19 cellular contexts compared by ENCODE assay signal in genomic region chr1:179952181-179952580, GRCh38. TPM values are rescaled to one million over a fixed set of nuclear protein-coding genes. Genes with fewer than 3 reads are reported as not detected.
DNase-seq lines count a peak whose midpoint lies in the region; ATAC-seq and TF ChIP-seq lines count a peak whose summit lies in the region.
"Had no signal": no experiment of that assay in that cellular context is flagged by ENCODE, and none has a peak within 500 bp of the region (broad histone marks: within the 10 kb centered on the region; RNA-seq: fewer than 3 reads in every experiment).

No MANE protein-coding gene starts in this region.

- no peak overlapping the region for H3K4me3 ChIP-seq in testis
- H3K4me3 ChIP-seq: A549, adrenal gland, coronary artery, ovary, SJSA1, smooth muscle cell had no signal

- no peaks in the 10 kb centered on the region for H3K36me3 ChIP-seq in testis (ENCODE audit: low read depth, missing control alignments)
- H3K36me3 ChIP-seq: adrenal gland, ovary had no signal

- H3K36me3 Mint-ChIP-seq in activated CD4-positive, alpha-beta T cell treated with anti-CD3 and anti-CD28 coated beads, Interleukin-2, amount 10 ng/mL, durations not matched to agents 24 days and 14 days (ENCODE audit: low read depth): peaks cover 2% of the 10 kb centered on the region
- H3K36me3 Mint-ChIP-seq in activated naive CD8-positive, alpha-beta T cell: no peaks in the 10 kb centered on the region
- no peaks in the 10 kb centered on the region for H3K36me3 Mint-ChIP-seq in osteocyte (ENCODE audit: unreplicated experiment)

- peaks cover 26% of the 10 kb centered on the region for H3K4me1 Mint-ChIP-seq in activated CD4-positive, alpha-beta T cell treated with anti-CD3 and anti-CD28 coated beads, Interleukin-2, amount 10 ng/mL, durations not matched to agents 24 days and 14 days
- H3K4me1 Mint-ChIP-seq in activated naive CD8-positive, alpha-beta T cell (ENCODE audit: low read depth): peaks cover 41% of the 10 kb centered on the region
- peaks cover 22% of the 10 kb centered on the region for H3K4me1 Mint-ChIP-seq in osteocyte (ENCODE audit: unreplicated experiment)

- 72 to 73% methylated on average over 4 of the region's 4 CpGs for WGBS in testis, 2 donors

- no peaks in the 10 kb centered on the region for H3K27me3 Mint-ChIP-seq in activated CD4-positive, alpha-beta T cell treated with anti-CD3 and anti-CD28 coated beads, Interleukin-2, amount 10 ng/mL, durations not matched to agents 24 days and 14 days
- H3K27me3 Mint-ChIP-seq in activated naive CD8-positive, alpha-beta T cell: no peaks in the 10 kb centered on the region
- no peaks in the 10 kb centered on the region for H3K27me3 Mint-ChIP-seq in osteocyte (ENCODE audit: unreplicated experiment)

- TF ChIP-seq POLR2A in testis (IDR thresholded peaks at IDR 0.05): no peak

- H3K4me1 ChIP-seq in testis: peaks cover 14% of the 10 kb centered on the region

- H3K4me3 Mint-ChIP-seq in activated CD4-positive, alpha-beta T cell treated with anti-CD3 and anti-CD28 coated beads, Interleukin-2, amount 10 ng/mL, durations not matched to agents 24 days and 14 days: peak overlapping the region; percentile 1
- peak overlapping the region; percentile 53 for H3K4me3 Mint-ChIP-seq in activated naive CD8-positive, alpha-beta T cell
- no peak overlapping the region for H3K4me3 Mint-ChIP-seq in osteocyte (ENCODE audit: unreplicated experiment)

- no peak overlapping the region for H3K27ac ChIP-seq in testis
- H3K27ac ChIP-seq: A549, adrenal gland, coronary artery, ovary, SJSA1 had no signal

- no peak for TF ChIP-seq CTCF in osteocyte (IDR thresholded peaks at IDR 0.05)
- TF ChIP-seq CTCF in testis (IDR thresholded peaks at IDR 0.05): no peak

- no peak for DNase-seq in activated CD4-positive, alpha-beta T cell treated with anti-CD3 and anti-CD28 coated beads, Interleukin-2, amount 10 ng/mL, durations not matched to agents 24 days and 14 days
- no peak for DNase-seq in activated CD4-positive, alpha-beta T cell treated with anti-CD3 and anti-CD28 coated beads, Interleukin-2, amount 50 U/mL, for 48 hours
- DNase-seq in NOMO-1 treated with DMSO at 0.1 percent for 48 hours (lab: John Stamatoyannopoulos, UW; ENCODE audit: unreplicated experiment): peak; percentile 87
- DNase-seq in osteocyte (ENCODE audit: extremely low spot score, unreplicated experiment): no peak
- no peak for DNase-seq in DMS 273 treated with DMSO at 0.1 percent for 48 hours (lab: John Stamatoyannopoulos, UW)
- no peak for DNase-seq in testis
- DNase-seq: activated CD4-positive, alpha-beta T cell treated with anti-CD3 and anti-CD28 coated beads, Interleukin-2, amount 50 U/mL, for 1 hour; adrenal gland; DMS153; KG1; NCI-H2029 treated with DMSO at 0.1 percent for 48 hours; NCI-H82; ovary had no signal

- no peaks in the 10 kb centered on the region for H3K27me3 ChIP-seq in testis
- H3K27me3 ChIP-seq: adrenal gland, ovary, SJSA1 had no signal

- no peak for ATAC-seq in GM19397 (IDR thresholded peaks at IDR 0.05; ENCODE audit: unreplicated experiment)
- ATAC-seq: A549 had no signal

- peak overlapping the region; percentile 11 for H3K27ac Mint-ChIP-seq in activated CD4-positive, alpha-beta T cell treated with anti-CD3 and anti-CD28 coated beads, Interleukin-2, amount 10 ng/mL, durations not matched to agents 24 days and 14 days
- peak overlapping the region; percentile 95 for H3K27ac Mint-ChIP-seq in activated naive CD8-positive, alpha-beta T cell
- H3K27ac Mint-ChIP-seq in osteocyte (ENCODE audit: unreplicated experiment): peak overlapping the region; percentile 24

- H3K9me3 ChIP-seq in testis: no peaks in the 10 kb centered on the region
- H3K9me3 ChIP-seq: A549, adrenal gland, ovary, SJSA1 had no signal

- intact Hi-C loops in activated CD4-positive, alpha-beta T cell treated with anti-CD3 and anti-CD28 coated beads, Interleukin-2, amount 10 ng/mL, durations not matched to agents 24 days and 14 days (cut with micrococcal nuclease): loop anchor here (5.0 kb wide), 1 partner anchor 40 kb away; no protein-coding TSS in a partner anchor
- intact Hi-C loops in testis (cut with DNase I; ENCODE audit: low total_unique reads): loop anchor here (10.0 kb wide), 1 partner anchor 67 kb away; the partner anchor contains the start of gene TOR1AIP1

- H3K9me3 Mint-ChIP-seq in activated CD4-positive, alpha-beta T cell treated with anti-CD3 and anti-CD28 coated beads, Interleukin-2, amount 10 ng/mL, durations not matched to agents 24 days and 14 days: no peaks in the 10 kb centered on the region
- H3K9me3 Mint-ChIP-seq in activated naive CD8-positive, alpha-beta T cell (ENCODE audit: low read depth): no peaks in the 10 kb centered on the region
- H3K9me3 Mint-ChIP-seq in osteocyte (ENCODE audit: unreplicated experiment): no peaks in the 10 kb centered on the region

RNA-seq across cellular contexts. Expression of gene CEP350, which starts 2.4 kb away (rescaled TPM):
- total RNA-seq in activated CD4-positive, alpha-beta T cell treated with anti-CD3 and anti-CD28 coated beads, Interleukin-2, amount 10 ng/mL, durations not matched to agents 24 days and 14 days: 35.0 and 43.6 TPM in 2 replicates
- total RNA-seq in osteocyte (41.4 and 42.2 TPM in 2 replicates), testis (100 to 1,000 TPM; 104 to 177 TPM)
- 89.4 TPM for polyA plus RNA-seq in testis (ENCODE audit: insufficient read depth, low read depth, low replicate concordance)

Comparison
In these comparisons a context has a peak if more than half of its experiments do, and no peak if none do; other contexts are left out.
1. H3K27ac Mint-ChIP-seq: peak in every context shown above with its lines; median percentile 95 in activated naive CD8-positive, alpha-beta T cell; 24 in osteocyte; 11 in activated CD4-positive, alpha-beta T cell treated with anti-CD3 and anti-CD28 coated beads, Interleukin-2, amount 10 ng/mL, durations not matched to agents 24 days and 14 days.